7 cellular contexts compared by ENCODE assay signal in genomic region chr11:95924414-95924760, GRCh38. TPM values are rescaled to one million over a fixed set of nuclear protein-coding genes. Genes with fewer than 3 reads are reported as not detected.
DNase-seq lines count a peak whose midpoint lies in the region; ATAC-seq and TF ChIP-seq lines count a peak whose summit lies in the region.

No MANE protein-coding gene starts in this region.

- peak; percentile 10 for ATAC-seq in activated naive CD8-positive, alpha-beta T cell treated with anti-CD3 and anti-CD28 coated beads, Interleukin-2, amount 10 ng/mL, durations not matched to agents 7 days and 5 days (ENCODE audit: low read depth)

- H3K4me2 ChIP-seq in smooth muscle cell, result peak overlapping the region; percentile 91

- H3K4me1 ChIP-seq in iPS DF 6.9 (ENCODE audit: control insufficient read depth, insufficient read depth, low read length) (no peaks in the 10 kb centered on the region), smooth muscle cell (ENCODE audit: low read depth) (peaks cover 27% of the 10 kb centered on the region)

- peaks cover 2% of the 10 kb centered on the region for H3K9me3 Mint-ChIP-seq in activated naive CD8-positive, alpha-beta T cell treated with anti-CD3 and anti-CD28 coated beads, Interleukin-2, amount 10 ng/mL, durations not matched to agents 7 days and 5 days

- no peak for TF ChIP-seq CTCF in GM12875 (IDR thresholded peaks at IDR 0.05; ENCODE audit: borderline replicate concordance, insufficient read depth, low read depth, low read length)
- TF ChIP-seq CTCF in smooth muscle cell (IDR thresholded peaks at IDR 0.05; ENCODE audit: borderline replicate concordance, insufficient read depth, poor library complexity, severe bottlenecking), result no peak

- H3K79me2 ChIP-seq in smooth muscle cell (ENCODE audit: low read depth), result peaks cover 40% of the 10 kb centered on the region

- H3F3A ChIP-seq in smooth muscle cell (ENCODE audit: low read depth), result no peaks in the 10 kb centered on the region

- H4K20me1 ChIP-seq in smooth muscle cell (ENCODE audit: low read depth), result peaks cover 7% of the 10 kb centered on the region

- peak overlapping the region; percentile 87 for H3K4me3 ChIP-seq in GM12875 (ENCODE audit: low read depth, low read length)
- H3K4me3 ChIP-seq in iPS DF 6.9 (ENCODE audit: low read length), result peak overlapping the region; percentile 47; the same call in 1 of the 2 replicates
- peak overlapping the region; percentile 93 for H3K4me3 ChIP-seq in smooth muscle cell

- TF ChIP-seq POLR2A in erythroblast (IDR thresholded peaks at IDR 0.05; ENCODE audit: low read length), result no peak

- peak overlapping the region; percentile 98 for H2AFZ ChIP-seq in smooth muscle cell (ENCODE audit: low read depth)

- no peaks in the 10 kb centered on the region; the same call in 1 of the 2 replicates for H3K27me3 ChIP-seq in iPS DF 6.9 (ENCODE audit: control insufficient read depth, insufficient read depth, low read length)
- H3K27me3 ChIP-seq in smooth muscle cell (ENCODE audit: low read depth), result no peaks in the 10 kb centered on the region

- H3K27me3 Mint-ChIP-seq in activated naive CD8-positive, alpha-beta T cell treated with anti-CD3 and anti-CD28 coated beads, Interleukin-2, amount 10 ng/mL, durations not matched to agents 7 days and 5 days, result peaks cover 8% of the 10 kb centered on the region

- WGBS in iPS DF 6.9 (ENCODE audit: insufficient coverage, insufficient read length), result 100% methylated on average over 1 of the region's 4 CpGs
- 0% methylated on average over 4 of the region's 4 CpGs for WGBS in smooth muscle cell (ENCODE audit: low lambda C conversion rate)

- DNase-seq in HS-27A (ENCODE audit: low read depth), result peak; percentile 33
- DNase-seq in activated naive CD8-positive, alpha-beta T cell treated with anti-CD3 and anti-CD28 coated beads, Interleukin-2, amount 10 ng/mL, durations not matched to agents 7 days and 5 days, result no peak
- DNase-seq in iPS DF 6.9 (ENCODE audit: low read depth, low spot score), result no peak
- no peak for DNase-seq in smooth muscle cell (lab: John Stamatoyannopoulos, UW; ENCODE audit: unreplicated experiment)
- DNase-seq in erythroblast (lab: John Stamatoyannopoulos, UW), result no peak
- no peak for DNase-seq in germinal center (ENCODE audit: low spot score)

- H3K27ac ChIP-seq in iPS DF 6.9 (ENCODE audit: low read length), result peak overlapping the region; percentile 9
- H3K27ac ChIP-seq in smooth muscle cell (ENCODE audit: low read depth), result peak overlapping the region; percentile 86

- H3K4me3 Mint-ChIP-seq in activated naive CD8-positive, alpha-beta T cell treated with anti-CD3 and anti-CD28 coated beads, Interleukin-2, amount 10 ng/mL, durations not matched to agents 7 days and 5 days, result peak overlapping the region; percentile 91

- H3K4me1 Mint-ChIP-seq in activated naive CD8-positive, alpha-beta T cell treated with anti-CD3 and anti-CD28 coated beads, Interleukin-2, amount 10 ng/mL, durations not matched to agents 7 days and 5 days, result peaks cover 23% of the 10 kb centered on the region

- peak overlapping the region; percentile 90 for H3K27ac Mint-ChIP-seq in activated naive CD8-positive, alpha-beta T cell treated with anti-CD3 and anti-CD28 coated beads, Interleukin-2, amount 10 ng/mL, durations not matched to agents 7 days and 5 days

- H3K36me3 ChIP-seq in iPS DF 6.9 (ENCODE audit: control insufficient read depth, insufficient read depth, low read length) (no peaks in the 10 kb centered on the region), smooth muscle cell (ENCODE audit: low read depth) (no peaks in the 10 kb centered on the region)

- peaks cover 6% of the 10 kb centered on the region for H3K36me3 Mint-ChIP-seq in activated naive CD8-positive, alpha-beta T cell treated with anti-CD3 and anti-CD28 coated beads, Interleukin-2, amount 10 ng/mL, durations not matched to agents 7 days and 5 days

- H3K9ac ChIP-seq in smooth muscle cell (ENCODE audit: low read depth), result peak overlapping the region; percentile 92

- H3K9me3 ChIP-seq in iPS DF 6.9 (ENCODE audit: control insufficient read depth, insufficient read depth, low read length), result no peaks in the 10 kb centered on the region
- no peaks in the 10 kb centered on the region for H3K9me3 ChIP-seq in smooth muscle cell (replicated peaks; ENCODE audit: low read depth)

- POLR2A ChIA-PET in activated naive CD8-positive, alpha-beta T cell treated with anti-CD3 and anti-CD28 coated beads, Interleukin-2, amount 10 ng/mL, durations not matched to agents 7 days and 5 days (lab: Charles Lee), result no interaction called here

RNA-seq across cellular contexts. Expression of gene MTMR2, which starts 0.5 kb away (rescaled TPM):
- total RNA-seq in activated naive CD8-positive, alpha-beta T cell treated with anti-CD3 and anti-CD28 coated beads, Interleukin-2, amount 10 ng/mL, durations not matched to agents 7 days and 5 days, result 10 to 100 TPM; 21.3 to 24.1 TPM
- total RNA-seq in smooth muscle cell, result 35.9 and 40.0 TPM in 2 replicates
- 27.2 and 36.7 TPM in 2 replicates for polyA plus RNA-seq in smooth muscle cell
